Comparison of ENCODE assay signal across 10 cellular contexts in the genomic region with DNA sequence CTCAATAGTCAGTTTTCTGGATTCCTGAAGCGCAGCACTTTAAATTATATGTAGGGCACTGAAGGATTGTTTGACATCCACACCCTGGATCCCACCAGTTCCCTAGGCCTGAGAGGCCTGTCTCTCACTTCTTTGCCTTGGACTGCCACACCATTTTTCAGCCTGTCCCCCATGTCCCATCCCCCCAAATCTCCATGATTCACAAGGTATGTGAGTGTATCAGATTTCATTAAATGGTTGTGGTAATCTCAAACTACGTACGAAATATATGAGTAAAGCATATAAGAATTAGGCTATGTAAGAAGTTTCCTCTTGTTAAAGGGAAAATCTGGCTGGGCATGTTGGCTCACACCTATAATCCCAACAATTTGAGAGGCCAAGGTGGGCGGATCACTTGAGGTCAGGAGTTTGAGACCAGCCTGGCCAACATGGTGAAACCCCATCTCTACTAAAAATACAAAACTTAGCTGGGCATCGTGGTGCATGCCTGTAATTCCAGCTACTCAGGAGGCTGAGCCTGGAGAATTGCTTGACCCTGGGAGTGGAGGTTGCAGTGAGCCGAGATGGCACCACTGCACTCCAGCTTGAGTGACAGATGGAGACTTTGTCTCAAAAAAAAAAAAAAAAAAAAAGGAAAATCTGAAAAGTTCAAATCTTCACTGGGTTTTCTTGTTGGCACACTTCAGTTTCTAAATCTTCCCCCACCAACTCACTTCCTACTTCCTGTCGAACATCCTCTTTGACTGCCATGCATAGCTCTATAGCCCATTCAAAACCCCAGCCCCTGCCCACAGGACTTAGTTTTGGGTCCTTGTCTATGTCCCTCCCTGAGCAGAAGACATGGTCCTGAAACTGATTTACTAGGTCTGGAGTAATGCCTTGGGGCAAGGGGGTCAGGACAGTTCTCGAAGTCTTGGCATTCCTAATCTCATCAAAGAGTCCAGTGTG.
DNase-seq lines count a peak whose midpoint lies in the region; ATAC-seq and TF ChIP-seq lines count a peak whose summit lies in the region.
"Had no signal": no experiment of that assay in that cellular context is flagged by ENCODE, and none has a peak within 500 bp of the region (broad histone marks: within the 10 kb centered on the region; RNA-seq: fewer than 3 reads in every experiment).

No MANE protein-coding gene starts in this region.

- ATAC-seq in HG03432 (IDR thresholded peaks at IDR 0.05; ENCODE audit: unreplicated experiment), result no peak
- no peak for ATAC-seq in stimulated activated effector memory CD8-positive, alpha-beta T cell treated with anti-CD3 and anti-CD28 coated beads, Interleukin-12 subunit alpha, Interleukin-12 subunit beta, amount 100 ng/mL, for 72 hours

- no peaks in the 10 kb centered on the region for H3K27me3 ChIP-seq in OCI-LY3 (ENCODE audit: low read depth, low read length)

- peak overlapping the region; percentile 43; the same call in 1 of the 2 replicates for H3K9ac ChIP-seq in OCI-LY3 (ENCODE audit: low read length)

- no peaks in the 10 kb centered on the region for H3K27me3 Mint-ChIP-seq in stimulated activated naive CD8-positive, alpha-beta T cell treated with anti-CD3 and anti-CD28 coated beads, Interleukin-15, Interleukin-2, amounts not matched to agents 100 ng/mL and 50 ng/mL, for 24 hours

- H3K9me3 ChIP-seq in OCI-LY3 (ENCODE audit: insufficient read depth, low read length), result peaks cover 6% of the 10 kb centered on the region; the same call in 1 of the 2 replicates

- peak; percentile 71 for DNase-seq in SIG-M5 treated with dmso at 0.1 percent for 504 hours (lab: John Stamatoyannopoulos, UW; ENCODE audit: unreplicated experiment)
- no peak for DNase-seq in SIG-M5 (lab: John Stamatoyannopoulos, UW)
- peak; percentile 91 for DNase-seq in epithelial cell of esophagus (ENCODE audit: low read depth)
- DNase-seq in stimulated activated effector memory CD8-positive, alpha-beta T cell treated with anti-CD3 and anti-CD28 coated beads, Interleukin-12 subunit alpha, Interleukin-12 subunit beta, amount 100 ng/mL, for 72 hours (ENCODE audit: low spot score in 2 of 2), result no peak
- no peak for DNase-seq in GM20000 (ENCODE audit: low spot score)
- DNase-seq: KBM-7 had no signal

- no peaks in the 10 kb centered on the region for H3K36me3 Mint-ChIP-seq in stimulated activated naive CD8-positive, alpha-beta T cell treated with anti-CD3 and anti-CD28 coated beads, Interleukin-15, Interleukin-2, amounts not matched to agents 100 ng/mL and 50 ng/mL, for 24 hours (ENCODE audit: low read depth)
- H3K36me3 Mint-ChIP-seq in stimulated activated effector memory CD8-positive, alpha-beta T cell treated with anti-CD3 and anti-CD28 coated beads, Interleukin-12 subunit alpha, Interleukin-12 subunit beta, amount 100 ng/mL, for 72 hours, result no peaks in the 10 kb centered on the region

- peaks cover 6% of the 10 kb centered on the region for H3K36me3 ChIP-seq in OCI-LY3 (replicated peaks; ENCODE audit: low read depth, low read length)

- H3K4me1 Mint-ChIP-seq in stimulated activated naive CD8-positive, alpha-beta T cell treated with anti-CD3 and anti-CD28 coated beads, Interleukin-15, Interleukin-2, amounts not matched to agents 100 ng/mL and 50 ng/mL, for 24 hours (ENCODE audit: low read depth), result peaks cover 46% of the 10 kb centered on the region
- peaks cover 8% of the 10 kb centered on the region for H3K4me1 Mint-ChIP-seq in stimulated activated effector memory CD8-positive, alpha-beta T cell treated with anti-CD3 and anti-CD28 coated beads, Interleukin-12 subunit alpha, Interleukin-12 subunit beta, amount 100 ng/mL, for 72 hours

- H3K4me3 Mint-ChIP-seq in stimulated activated naive CD8-positive, alpha-beta T cell treated with anti-CD3 and anti-CD28 coated beads, Interleukin-15, Interleukin-2, amounts not matched to agents 100 ng/mL and 50 ng/mL, for 24 hours, result no peak overlapping the region
- H3K4me3 Mint-ChIP-seq in stimulated activated effector memory CD8-positive, alpha-beta T cell treated with anti-CD3 and anti-CD28 coated beads, Interleukin-12 subunit alpha, Interleukin-12 subunit beta, amount 100 ng/mL, for 72 hours, result no peak overlapping the region

- H3K27ac Mint-ChIP-seq in stimulated activated naive CD8-positive, alpha-beta T cell treated with anti-CD3 and anti-CD28 coated beads, Interleukin-15, Interleukin-2, amounts not matched to agents 100 ng/mL and 50 ng/mL, for 24 hours, result peak overlapping the region; percentile 77
- no peak overlapping the region for H3K27ac Mint-ChIP-seq in stimulated activated effector memory CD8-positive, alpha-beta T cell treated with anti-CD3 and anti-CD28 coated beads, Interleukin-12 subunit alpha, Interleukin-12 subunit beta, amount 100 ng/mL, for 72 hours

- no peak for TF ChIP-seq CTCF in OCI-LY3 (IDR thresholded peaks at IDR 0.05; ENCODE audit: low read depth, low read length)
- TF ChIP-seq CTCF in epithelial cell of esophagus (IDR thresholded peaks at IDR 0.05; ENCODE audit: insufficient read depth, low read depth, low read length, missing control alignments), result no peak
- TF ChIP-seq CTCF in GM20000 (IDR thresholded peaks at IDR 0.05; ENCODE audit: extremely low read depth, missing control alignments), result no peak

- H3K4me1 ChIP-seq in OCI-LY3 (ENCODE audit: low read length), result peaks cover 62% of the 10 kb centered on the region

- H3K4me2 ChIP-seq in OCI-LY3 (ENCODE audit: low read length), result peak overlapping the region; percentile 45

- no peaks in the 10 kb centered on the region for H4K20me1 ChIP-seq in OCI-LY3 (ENCODE audit: insufficient read depth, low read length)

- H3K27ac ChIP-seq in OCI-LY3 (ENCODE audit: low read length), result peak overlapping the region; percentile 77
- H3K27ac ChIP-seq: 22Rv1 had no signal

- peak overlapping the region; percentile 37; the same call in 1 of the 2 replicates for H3K4me3 ChIP-seq in OCI-LY3 (ENCODE audit: low read length)
- H3K4me3 ChIP-seq in epithelial cell of esophagus (ENCODE audit: low read length), result no peak overlapping the region

- H2AFZ ChIP-seq in OCI-LY3 (ENCODE audit: low read depth, low read length), result peak overlapping the region; percentile 48; the same call in 1 of the 2 replicates

- H3K9me3 Mint-ChIP-seq in stimulated activated naive CD8-positive, alpha-beta T cell treated with anti-CD3 and anti-CD28 coated beads, Interleukin-15, Interleukin-2, amounts not matched to agents 100 ng/mL and 50 ng/mL, for 24 hours, result no peaks in the 10 kb centered on the region
- no peaks in the 10 kb centered on the region for H3K9me3 Mint-ChIP-seq in stimulated activated effector memory CD8-positive, alpha-beta T cell treated with anti-CD3 and anti-CD28 coated beads, Interleukin-12 subunit alpha, Interleukin-12 subunit beta, amount 100 ng/mL, for 72 hours

- H3K79me2 ChIP-seq in OCI-LY3 (ENCODE audit: low read length), result no peaks in the 10 kb centered on the region

Comparison
In these comparisons a context has a peak if more than half of its experiments do, and no peak if none do; other contexts are left out.
1. DNase-seq: peak in SIG-M5 treated with dmso at 0.1 percent for 504 hours (single experiment) and epithelial cell of esophagus (single experiment); none in SIG-M5 (single experiment), stimulated activated effector memory CD8-positive, alpha-beta T cell treated with anti-CD3 and anti-CD28 coated beads, Interleukin-12 subunit alpha, Interleukin-12 subunit beta, amount 100 ng/mL, for 72 hours (0 of 2) and GM20000 (single experiment).